In the genomic region with DNA sequence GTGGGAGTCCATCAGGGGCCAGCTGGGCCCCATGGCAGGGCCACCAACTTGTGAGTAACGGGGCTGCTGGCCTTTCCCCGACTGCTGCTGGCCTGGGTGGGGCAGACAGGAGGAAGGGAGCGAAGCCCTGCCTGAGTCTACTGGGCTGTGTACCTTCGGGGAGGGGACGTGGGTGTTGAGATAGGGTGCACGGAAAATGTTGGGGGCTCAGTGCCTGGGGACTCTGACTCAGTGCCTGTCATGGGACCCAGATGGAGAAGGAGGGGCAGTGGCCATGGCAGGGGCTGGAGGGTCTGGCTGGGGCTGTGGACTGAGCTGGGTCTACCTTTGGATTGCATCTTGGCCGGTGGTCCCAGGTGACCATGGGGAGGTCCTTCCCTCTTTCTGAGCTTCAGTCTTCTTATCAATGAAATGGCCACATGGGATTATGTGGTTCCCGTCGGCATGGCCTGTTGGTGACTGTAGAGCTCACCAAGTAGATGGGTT, we compare ENCODE assay signal across 19 cellular contexts. TPM values are rescaled to one million over a fixed set of nuclear protein-coding genes. Genes with fewer than 3 reads are reported as not detected.
DNase-seq lines count a peak whose midpoint lies in the region; ATAC-seq and TF ChIP-seq lines count a peak whose summit lies in the region.
"Had no signal": no experiment of that assay in that cellular context is flagged by ENCODE, and none has a peak within 500 bp of the region (broad histone marks: within the 10 kb centered on the region; RNA-seq: fewer than 3 reads in every experiment).

No MANE protein-coding gene starts in this region.

- intact Hi-C loops in cardiac septum (cut with DNase I) (loop anchor here (2.0 to 5.0 kb wide), 2 partner anchors 13 to 224 kb away; no protein-coding TSS in a partner anchor), Right ventricle myocardium superior (cut with DNase I) (no loop called here)

- DNase-seq in cardiac septum (ENCODE audit: low spot score) (peak; percentile 76), Right ventricle myocardium superior (no peak), coronary artery (ENCODE audit: low spot score) (peak; percentile 63), islet precursor cell (peak; percentile 47), OCI-M1 (lab: John Stamatoyannopoulos, UW) (no peak), SW 1271 (lab: John Stamatoyannopoulos, UW) (no peak), cortex of kidney (lab: John Stamatoyannopoulos, UW) (no peak)
- DNase-seq: BE2C, DMS53, GDM1, Karpas-422, MV-4-11, NCI-H1105 treated with DMSO at 0.1 percent for 48 hours, NCI-H1694, NCI-H2081 treated with DMSO at 0.1 percent for 48 hours, NCI-H2171 treated with DMSO at 0.1 percent for 48 hours, NCI-H524 treated with DMSO at 0.1 percent for 48 hours had no signal

- TF ChIP-seq CTCF in coronary artery (IDR thresholded peaks at IDR 0.05), result no peak

- no peak overlapping the region for H3K27ac ChIP-seq in coronary artery
- H3K27ac ChIP-seq: A549 had no signal

- no peak overlapping the region for H3K4me3 ChIP-seq in coronary artery
- H3K4me3 ChIP-seq: A549 had no signal

- no peak for ATAC-seq in Right ventricle myocardium superior (ENCODE audit: poor library complexity)
- ATAC-seq: A549 had no signal

RNA-seq across cellular contexts. Expression of a gene that starts 4.0 kb away (rescaled TPM):
- total RNA-seq in cardiac septum (396 TPM), Right ventricle myocardium superior (503 TPM)
- total RNA-seq: OCI-LY7 had no signal

RNA-seq across cellular contexts. Expression of a gene that starts 33.8 kb away (rescaled TPM):
- total RNA-seq in cardiac septum (20.2 TPM), Right ventricle myocardium superior (15.6 TPM)

RNA-seq across cellular contexts. Expression of a gene that starts 59.3 kb away (rescaled TPM):
- total RNA-seq in cardiac septum (0.59 TPM), Right ventricle myocardium superior (2.6 TPM)
- total RNA-seq: OCI-LY7 had no signal

Comparison
In these comparisons a context has a peak if more than half of its experiments do, and no peak if none do; other contexts are left out.
1. DNase-seq: peak in cardiac septum (single experiment), coronary artery (single experiment) and islet precursor cell (single experiment); none in Right ventricle myocardium superior (single experiment), OCI-M1 (single experiment), SW 1271 (0 of 2) and cortex of kidney (single experiment).